In the genomic region with DNA sequence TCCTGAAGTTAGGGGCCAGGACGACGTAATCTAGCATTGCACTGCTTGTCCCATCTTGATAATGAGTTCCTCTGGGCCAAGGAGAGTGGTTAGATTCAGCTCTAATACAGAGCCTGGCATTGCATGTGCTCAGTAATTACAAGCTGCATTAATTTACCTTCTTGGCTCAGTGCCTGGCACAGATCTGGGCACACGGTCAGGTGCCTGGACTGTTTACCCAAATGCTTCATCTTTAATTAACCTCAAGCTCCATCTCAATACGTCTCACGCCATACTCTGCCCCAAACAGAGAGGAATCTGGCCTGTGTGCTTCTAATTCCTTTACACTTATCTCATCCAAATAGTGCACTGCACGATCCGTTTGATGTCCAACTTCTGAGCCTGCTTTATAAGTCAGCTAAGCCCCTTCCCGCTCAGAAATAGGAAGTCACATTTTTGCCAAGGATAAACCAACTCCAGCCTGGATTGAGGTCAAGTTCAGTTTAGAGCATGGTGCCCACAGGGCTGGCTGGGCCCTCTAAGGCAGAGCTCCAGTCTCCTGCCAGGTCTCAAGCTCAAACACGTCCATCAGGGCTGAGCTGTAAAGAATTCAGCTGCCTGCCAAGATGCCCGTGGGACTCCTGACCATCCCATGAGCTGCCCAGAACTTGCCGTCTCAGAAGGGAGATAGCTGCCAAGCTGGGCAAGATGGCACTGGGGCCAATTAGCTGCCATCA, we compare ENCODE assay signal across 19 cellular contexts.
DNase-seq lines count a peak whose midpoint lies in the region; ATAC-seq and TF ChIP-seq lines count a peak whose summit lies in the region.
"Had no signal": no experiment of that assay in that cellular context is flagged by ENCODE, and none has a peak within 500 bp of the region (broad histone marks: within the 10 kb centered on the region; RNA-seq: fewer than 3 reads in every experiment).

No MANE protein-coding gene starts in this region.

- H3K27ac ChIP-seq in C4-2B (peak overlapping the region; percentile 7), ascending aorta (peak overlapping the region; percentile 63 to 71), Karpas-422 (ENCODE audit: low read length) (no peak overlapping the region)
- H3K27ac ChIP-seq: neural progenitor cell had no signal

- H2AFZ ChIP-seq in Karpas-422 (ENCODE audit: low read length), result no peak overlapping the region
- H2AFZ ChIP-seq: neural progenitor cell had no signal

- H4K20me1 ChIP-seq in Karpas-422 (ENCODE audit: insufficient read depth, low read depth, low read length), result no peaks in the 10 kb centered on the region

- H3K27me3 ChIP-seq in ascending aorta (no peaks in the 10 kb centered on the region), Karpas-422 (ENCODE audit: low read length) (no peaks in the 10 kb centered on the region; the same call in 1 of the 2 replicates)
- H3K27me3 ChIP-seq: neural progenitor cell had no signal

- intact Hi-C loops in ascending aorta (cut with DNase I), result no loop called here

- H3K27me3 Mint-ChIP-seq in nephron (ENCODE audit: low read depth), result peaks cover 18% of the 10 kb centered on the region
- H3K27me3 Mint-ChIP-seq: activated CD4-positive, alpha-beta T cell treated with anti-CD3 and anti-CD28 coated beads, Interleukin-2, amount 10 ng/mL, durations not matched to agents 24 days and 14 days had no signal

- H3K9me3 ChIP-seq in ascending aorta (no peaks in the 10 kb centered on the region), Karpas-422 (ENCODE audit: low read length) (no peaks in the 10 kb centered on the region)

- no peaks in the 10 kb centered on the region for H3K9me2 ChIP-seq in Karpas-422 (replicated peaks; ENCODE audit: insufficient read depth, low read length)

- peak overlapping the region in 2 of 3 experiments; percentile 1 to 16 for H3K27ac Mint-ChIP-seq in nephron
- H3K27ac Mint-ChIP-seq: activated CD4-positive, alpha-beta T cell treated with anti-CD3 and anti-CD28 coated beads, Interleukin-2, amount 10 ng/mL, durations not matched to agents 24 days and 14 days; CD8-positive, alpha-beta memory T cell; endodermal cell; memory B cell; neural progenitor cell had no signal

- H3K36me3 Mint-ChIP-seq in nephron (ENCODE audit: low read depth), result peaks cover 8% of the 10 kb centered on the region
- H3K36me3 Mint-ChIP-seq: CD8-positive, alpha-beta memory T cell; memory B cell had no signal

- H3K4me3 Mint-ChIP-seq in nephron, result no peak overlapping the region
- H3K4me3 Mint-ChIP-seq: activated CD4-positive, alpha-beta T cell treated with anti-CD3 and anti-CD28 coated beads, Interleukin-2, amount 10 ng/mL, durations not matched to agents 24 days and 14 days; CD8-positive, alpha-beta memory T cell; endodermal cell; memory B cell; neural progenitor cell had no signal

- no peaks in the 10 kb centered on the region for H3K79me2 ChIP-seq in Karpas-422 (ENCODE audit: low read length)

- no peaks in the 10 kb centered on the region for H3K9me3 Mint-ChIP-seq in nephron
- H3K9me3 Mint-ChIP-seq: activated CD4-positive, alpha-beta T cell treated with anti-CD3 and anti-CD28 coated beads, Interleukin-2, amount 10 ng/mL, durations not matched to agents 24 days and 14 days; endodermal cell; memory B cell; neural progenitor cell had no signal

- H3K4me1 ChIP-seq in ascending aorta, result peaks cover 3 to 30% of the 10 kb centered on the region in 2 donors
- H3K4me1 ChIP-seq in Karpas-422 (ENCODE audit: low read length), result no peaks in the 10 kb centered on the region

- H3K4me2 ChIP-seq in Karpas-422 (ENCODE audit: low read depth, low read length, poor library complexity, severe bottlenecking), result no peak overlapping the region
- H3K4me2 ChIP-seq: neural progenitor cell had no signal

- H3K36me3 ChIP-seq in ascending aorta, result no peaks in the 10 kb centered on the region
- H3K36me3 ChIP-seq in Karpas-422 (ENCODE audit: insufficient read depth, low read length), result no peaks in the 10 kb centered on the region
- H3K36me3 ChIP-seq: neural progenitor cell had no signal

- H3K9ac ChIP-seq in Karpas-422 (ENCODE audit: low read length), result no peak overlapping the region
- H3K9ac ChIP-seq: neural progenitor cell had no signal

- H3K4me1 Mint-ChIP-seq in nephron, result peaks cover 43% of the 10 kb centered on the region
- H3K4me1 Mint-ChIP-seq: activated CD4-positive, alpha-beta T cell treated with anti-CD3 and anti-CD28 coated beads, Interleukin-2, amount 10 ng/mL, durations not matched to agents 24 days and 14 days; CD8-positive, alpha-beta memory T cell; memory B cell had no signal

- no peak for TF ChIP-seq CTCF in C4-2B (conservative IDR thresholded peaks at IDR 0.05)
- no peak for TF ChIP-seq CTCF in ascending aorta (IDR thresholded peaks at IDR 0.05)
- no peak for TF ChIP-seq CTCF in nephron (IDR thresholded peaks at IDR 0.05; ENCODE audit: unreplicated experiment in 3 of 3)

- H3K4me3 ChIP-seq in ascending aorta, result no peak overlapping the region
- H3K4me3 ChIP-seq in Karpas-422 (ENCODE audit: low read length), result no peak overlapping the region
- H3K4me3 ChIP-seq: K562, neural progenitor cell had no signal

- DNase-seq in ascending aorta (ENCODE audit: low spot score in 2 of 2), result no peak
- DNase-seq in fibroblast of gingiva (ENCODE audit: low read depth), result peak; percentile 25
- DNase-seq in activated CD4-positive, alpha-beta T cell treated with anti-CD3 and anti-CD28 coated beads, Interleukin-2, amount 50 U/mL, for 48 hours, result no peak
- DNase-seq in NCI-H1694 (lab: John Stamatoyannopoulos, UW), result no peak
- no peak for DNase-seq in Karpas-422
- DNase-seq: ACHN; activated CD4-positive, alpha-beta T cell treated with anti-CD3 and anti-CD28 coated beads, Interleukin-2, amount 10 ng/mL, durations not matched to agents 24 days and 14 days; activated naive CD4-positive, alpha-beta T cell treated with anti-CD3 and anti-CD28 coated beads, Interleukin-2, amount 50 U/mL, for 16 hours; endodermal cell; NCI-H1105 treated with DMSO at 0.1 percent for 48 hours; NCI-H2227 treated with DMSO at 0.1 percent for 48 hours; retina had no signal

- ATAC-seq in HG02610 (IDR thresholded peaks at IDR 0.05; ENCODE audit: unreplicated experiment), result no peak
- ATAC-seq: K562 had no signal
